Comparison of ENCODE assay signal across 8 cellular contexts in genomic region chr12:19482551-19483109, GRCh38. TPM values are rescaled to one million over a fixed set of nuclear protein-coding genes. Genes with fewer than 3 reads are reported as not detected.
DNase-seq lines count a peak whose midpoint lies in the region; ATAC-seq and TF ChIP-seq lines count a peak whose summit lies in the region.

No MANE protein-coding gene starts in this region.

- CTCF ChIA-PET in activated CD8-positive, alpha-beta T cell treated with anti-CD3 and anti-CD28 coated beads for 36 hours (lab: Charles Lee) = interaction anchor here (1.1 kb wide), 1 partner anchor 11 kb away, joined by 3 read pairs; no protein-coding TSS in a partner anchor

- no peaks in the 10 kb centered on the region for H3K27me3 Mint-ChIP-seq in activated CD8-positive, alpha-beta T cell treated with anti-CD3 and anti-CD28 coated beads for 36 hours

- H3K4me1 Mint-ChIP-seq in activated CD8-positive, alpha-beta T cell treated with anti-CD3 and anti-CD28 coated beads for 36 hours (ENCODE audit: low read depth) = peaks cover 72% of the 10 kb centered on the region

- peaks cover 78% of the 10 kb centered on the region for H3K36me3 Mint-ChIP-seq in activated CD8-positive, alpha-beta T cell treated with anti-CD3 and anti-CD28 coated beads for 36 hours (ENCODE audit: low read depth)

- no peak for TF ChIP-seq CTCF in activated CD8-positive, alpha-beta T cell treated with anti-CD3 and anti-CD28 coated beads for 36 hours (IDR thresholded peaks at IDR 0.05)

- POLR2A ChIA-PET in activated CD8-positive, alpha-beta T cell treated with anti-CD3 and anti-CD28 coated beads for 36 hours (lab: Charles Lee) = interaction anchor here (0.6 to 1.2 kb wide), 4 partner anchors 13 to 128 kb away, joined by 3 to 5 read pairs (median 3); no protein-coding TSS in a partner anchor

- intact Hi-C loops in activated CD8-positive, alpha-beta T cell treated with anti-CD3 and anti-CD28 coated beads for 36 hours (cut with micrococcal nuclease) = loop anchor here (5.0 kb wide), 1 partner anchor 40 kb away; no protein-coding TSS in a partner anchor

- peaks cover 25% of the 10 kb centered on the region for H3K9me3 Mint-ChIP-seq in activated CD8-positive, alpha-beta T cell treated with anti-CD3 and anti-CD28 coated beads for 36 hours

- peak; percentile 87 for DNase-seq in activated CD8-positive, alpha-beta T cell treated with anti-CD3 and anti-CD28 coated beads for 36 hours
- peak; percentile 59 for DNase-seq in foreskin melanocyte
- peak; percentile 4 for DNase-seq in stimulated activated CD8-positive, alpha-beta memory T cell treated with anti-CD3 and anti-CD28 coated beads, Interleukin-12 subunit alpha, Interleukin-12 subunit beta, amount 100 ng/mL, for 1 hour (ENCODE audit: low read depth)
- DNase-seq in EL = no peak
- DNase-seq in NCI-H69 (lab: John Stamatoyannopoulos, UW) = no peak
- DNase-seq in SHP77 (lab: John Stamatoyannopoulos, UW) = no peak

- ATAC-seq in GM19351 (IDR thresholded peaks at IDR 0.05; ENCODE audit: unreplicated experiment) (peak; percentile 91), HG03097 (IDR thresholded peaks at IDR 0.05; ENCODE audit: low FRiP score, unreplicated experiment) (peak; percentile 87)
- peak; percentile 92 for ATAC-seq in activated CD8-positive, alpha-beta T cell treated with anti-CD3 and anti-CD28 coated beads for 36 hours

- peak overlapping the region; percentile 85 for H3K27ac Mint-ChIP-seq in activated CD8-positive, alpha-beta T cell treated with anti-CD3 and anti-CD28 coated beads for 36 hours

- H3K4me3 Mint-ChIP-seq in activated CD8-positive, alpha-beta T cell treated with anti-CD3 and anti-CD28 coated beads for 36 hours = peak overlapping the region; percentile 38

RNA-seq across cellular contexts. Expression of gene AEBP2, which starts 43.3 kb away (rescaled TPM):
- total RNA-seq in activated CD8-positive, alpha-beta T cell treated with anti-CD3 and anti-CD28 coated beads for 36 hours = 10 to 100 TPM; 59.6 to 63.3 TPM

Comparison
In these comparisons a context has a peak if more than half of its experiments do, and no peak if none do; other contexts are left out.
1. DNase-seq: peak in activated CD8-positive, alpha-beta T cell treated with anti-CD3 and anti-CD28 coated beads for 36 hours (single experiment), foreskin melanocyte (single experiment) and stimulated activated CD8-positive, alpha-beta memory T cell treated with anti-CD3 and anti-CD28 coated beads, Interleukin-12 subunit alpha, Interleukin-12 subunit beta, amount 100 ng/mL, for 1 hour (single experiment); none in EL (single experiment), NCI-H69 (single experiment) and SHP77 (0 of 2).
2. Peak in every context shown above with its lines, with median percentiles within 50 percentile points of each other: ATAC-seq.